Comparison of ENCODE assay signal across 14 cellular contexts in the genomic region with DNA sequence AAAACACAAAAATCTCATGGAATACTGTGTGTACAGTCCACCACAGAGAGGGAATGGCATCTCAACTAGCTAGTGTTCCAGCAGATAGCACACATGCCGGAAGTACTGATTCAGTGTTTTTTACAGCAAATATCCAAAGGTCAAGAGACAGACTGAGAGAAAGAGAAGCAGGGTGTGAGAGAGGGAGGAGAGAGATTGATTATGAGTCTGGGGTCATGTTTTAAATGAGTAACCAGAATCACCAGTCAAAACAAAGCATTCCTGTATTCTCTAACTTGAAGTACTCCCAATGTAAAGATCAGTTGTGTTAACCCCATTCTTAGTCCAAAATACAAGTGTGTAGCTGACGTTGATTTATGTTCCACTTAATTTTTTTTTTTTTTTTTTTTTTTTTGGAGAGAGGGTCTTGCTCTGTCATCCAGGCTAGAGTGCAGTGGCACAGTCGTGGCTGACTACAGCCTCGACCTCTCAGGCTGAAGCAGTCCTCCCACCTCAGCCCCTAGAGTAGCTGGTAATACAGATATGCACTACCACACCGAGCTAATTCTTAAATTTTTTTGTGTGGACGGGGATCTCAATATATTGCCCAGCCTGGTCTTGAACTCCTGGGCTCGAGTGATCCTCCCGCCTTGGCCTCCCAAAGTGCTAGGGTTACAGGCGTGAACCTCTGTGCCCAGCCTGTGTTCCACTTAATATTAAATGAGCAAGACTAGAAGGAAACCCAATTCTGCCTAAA.
"Had no signal": no experiment of that assay in that cellular context is flagged by ENCODE, and none has a peak within 500 bp of the region (broad histone marks: within the 10 kb centered on the region; RNA-seq: fewer than 3 reads in every experiment).

No MANE protein-coding gene starts in this region.

- DNase-seq: activated B cell treated with CpG ODN at 0.5 μM for 24 hours; activated CD4-positive, alpha-beta T cell treated with anti-CD3 and anti-CD28 coated beads, Interleukin-2, amount 10 ng/mL, durations not matched to agents 24 days and 14 days; activated naive CD4-positive, alpha-beta T cell treated with anti-CD3 and anti-CD28 coated beads for 36 hours; cortex of kidney; effector memory CD8-positive, alpha-beta T cell; erythroblast; kidney; natural killer cell; nucleus accumbens; T-helper 2 cell; uterus had no signal

- H3K36me3 ChIP-seq: uterus had no signal

- H3K4me1 ChIP-seq: uterus had no signal

- ATAC-seq: activated T-helper 17 cell treated with anti-CD3 and anti-CD28 coated beads, Interleukin-2, amount 50 U/mL, for 72 hours; effector memory CD8-positive, alpha-beta T cell; natural killer cell; sciatic nerve had no signal

- H3K27ac ChIP-seq: uterus had no signal

- H3K27me3 ChIP-seq: uterus had no signal

- H3K4me3 ChIP-seq: lung, uterus had no signal

- H3K9me3 ChIP-seq: uterus had no signal
